Comparison of ENCODE assay signal across 8 cellular contexts in genomic region chr4:5710065-5710961, GRCh38. TPM values are rescaled to one million over a fixed set of nuclear protein-coding genes. Genes with fewer than 3 reads are reported as not detected.
DNase-seq lines count a peak whose midpoint lies in the region; ATAC-seq and TF ChIP-seq lines count a peak whose summit lies in the region.

No MANE protein-coding gene starts in this region.

- no peaks in the 10 kb centered on the region for H3K36me3 ChIP-seq in psoas muscle (ENCODE audit: insufficient read depth in 1 of 2, low read depth in 1 of 2)

- H3K36me3 Mint-ChIP-seq in activated T-cell treated with anti-CD3 and anti-CD28 coated beads, Interleukin-2, amount 50 U/mL, for 72 hours (ENCODE audit: insufficient read depth in 2 of 2) = peaks cover 9% of the 10 kb centered on the region in 2 donors
- peaks cover 4% of the 10 kb centered on the region for H3K36me3 Mint-ChIP-seq in activated CD4-positive, alpha-beta memory T cell treated with anti-CD3 and anti-CD28 coated beads for 36 hours

- CTCF ChIA-PET in activated CD4-positive, alpha-beta memory T cell treated with anti-CD3 and anti-CD28 coated beads for 36 hours (lab: Charles Lee) = no interaction called here

- DNase-seq in activated T-cell treated with anti-CD3 and anti-CD28 coated beads, Interleukin-2, amount 50 U/mL, for 72 hours = no peak
- DNase-seq in activated T-cell treated with anti-CD3 and anti-CD28 coated beads, Interleukin-2, amount 50 U/mL, for 1 hour = no peak
- DNase-seq in activated CD4-positive, alpha-beta memory T cell treated with anti-CD3 and anti-CD28 coated beads for 36 hours = no peak
- DNase-seq in Right ventricle myocardium superior (no peak), psoas muscle (no peak), amniotic stem cell (lab: John Stamatoyannopoulos, UW) (no peak), GF-D8 (lab: John Stamatoyannopoulos, UW) (no peak)

- H3K27me3 ChIP-seq in psoas muscle (ENCODE audit: insufficient read depth in 3 of 3, low read length in 2 of 3) = peaks cover 0 to 50% (median 13%) of the 10 kb centered on the region in 3 donors

- H3K27me3 Mint-ChIP-seq in activated T-cell treated with anti-CD3 and anti-CD28 coated beads, Interleukin-2, amount 50 U/mL, for 72 hours (ENCODE audit: low read depth) = peaks cover 50% of the 10 kb centered on the region
- H3K27me3 Mint-ChIP-seq in activated CD4-positive, alpha-beta memory T cell treated with anti-CD3 and anti-CD28 coated beads for 36 hours = peaks cover 42% of the 10 kb centered on the region

- H3K4me3 ChIP-seq in psoas muscle = peak overlapping the region; percentile 58

- no peaks in the 10 kb centered on the region for H3K9me3 ChIP-seq in psoas muscle

- peaks cover 6 to 8% of the 10 kb centered on the region in 2 donors for H3K9me3 Mint-ChIP-seq in activated T-cell treated with anti-CD3 and anti-CD28 coated beads, Interleukin-2, amount 50 U/mL, for 72 hours
- H3K9me3 Mint-ChIP-seq in activated CD4-positive, alpha-beta memory T cell treated with anti-CD3 and anti-CD28 coated beads for 36 hours = peaks cover 15% of the 10 kb centered on the region

- peaks cover 21% of the 10 kb centered on the region for H3K4me1 Mint-ChIP-seq in activated T-cell treated with anti-CD3 and anti-CD28 coated beads, Interleukin-2, amount 50 U/mL, for 72 hours (ENCODE audit: low read depth)
- peaks cover 26% of the 10 kb centered on the region for H3K4me1 Mint-ChIP-seq in activated CD4-positive, alpha-beta memory T cell treated with anti-CD3 and anti-CD28 coated beads for 36 hours (ENCODE audit: low read depth)

- POLR2A ChIA-PET in activated CD4-positive, alpha-beta memory T cell treated with anti-CD3 and anti-CD28 coated beads for 36 hours (lab: Charles Lee) = interaction anchor here (1.0 kb wide), 1 partner anchor 48 kb away, joined by 3 read pairs; no protein-coding TSS in a partner anchor

- WGBS in psoas muscle, 3 donors = 16 to 24% (median 18%) methylated on average over 13 of the region's 13 CpGs

- no peak overlapping the region for H3K27ac Mint-ChIP-seq in activated T-cell treated with anti-CD3 and anti-CD28 coated beads, Interleukin-2, amount 50 U/mL, for 72 hours
- peak overlapping the region; percentile 14 for H3K27ac Mint-ChIP-seq in activated CD4-positive, alpha-beta memory T cell treated with anti-CD3 and anti-CD28 coated beads for 36 hours

- H3K27ac ChIP-seq in psoas muscle = no peak overlapping the region

- H3K4me1 ChIP-seq in psoas muscle = no peaks in the 10 kb centered on the region

- ATAC-seq in activated T-cell treated with anti-CD3 and anti-CD28 coated beads, Interleukin-2, amount 50 U/mL, for 72 hours (replicated peaks in 1 of 2) = no peak
- ATAC-seq in Right ventricle myocardium superior (ENCODE audit: poor library complexity) (peak; percentile 23), psoas muscle (peak in 1 of 4 donors; percentile 39), HG02678 (IDR thresholded peaks at IDR 0.05; ENCODE audit: unreplicated experiment) (no peak)

- intact Hi-C loops in activated CD4-positive, alpha-beta memory T cell treated with anti-CD3 and anti-CD28 coated beads for 36 hours (cut with micrococcal nuclease) = no loop called here
- intact Hi-C loops in Right ventricle myocardium superior (cut with DNase I) = no loop called here
- intact Hi-C loops in psoas muscle (cut with DNase I) = no loop called here

- H3K4me3 Mint-ChIP-seq in activated T-cell treated with anti-CD3 and anti-CD28 coated beads, Interleukin-2, amount 50 U/mL, for 72 hours = peak overlapping the region; percentile 64 to 76
- H3K4me3 Mint-ChIP-seq in activated CD4-positive, alpha-beta memory T cell treated with anti-CD3 and anti-CD28 coated beads for 36 hours = peak overlapping the region; percentile 67

- no peak for TF ChIP-seq CTCF in psoas muscle (IDR thresholded peaks at IDR 0.05)

RNA-seq across cellular contexts. Expression of gene EVC, which starts 0.7 kb away (rescaled TPM):
- total RNA-seq in activated T-cell treated with anti-CD3 and anti-CD28 coated beads, Interleukin-2, amount 50 U/mL, for 72 hours = 1 to 10 TPM in 1 of 2 donors, under 1 TPM in 1; 0.60 to 3.5 TPM
- total RNA-seq in activated CD4-positive, alpha-beta memory T cell treated with anti-CD3 and anti-CD28 coated beads for 36 hours = 1 to 10 TPM; 1.7 to 3.1 TPM
- total RNA-seq in Right ventricle myocardium superior (5.3 TPM), psoas muscle (1 to 10 TPM; 1.5 to 3.8 (median 2.1) TPM)
- polyA plus RNA-seq in psoas muscle = under 1 TPM; 0.56 to 0.91 (median 0.59) TPM

RNA-seq across cellular contexts. Expression of gene EVC2, which starts 2.0 kb away (rescaled TPM):
- total RNA-seq in activated T-cell treated with anti-CD3 and anti-CD28 coated beads, Interleukin-2, amount 50 U/mL, for 72 hours = 1 to 10 TPM in 1 of 2 donors, under 1 TPM in 1; 0.46 to 2.2 TPM
- total RNA-seq in activated CD4-positive, alpha-beta memory T cell treated with anti-CD3 and anti-CD28 coated beads for 36 hours = 1 to 10 TPM; 1.7 to 1.8 TPM
- 1.6 TPM for total RNA-seq in Right ventricle myocardium superior
- total RNA-seq in psoas muscle = 1 to 10 TPM in 1 of 4 donors, under 1 TPM in 3; 0.44 to 1.0 (median 0.55) TPM
- polyA plus RNA-seq in psoas muscle = under 1 TPM; 0.24 to 0.44 (median 0.33) TPM
